Comparison of ENCODE assay signal across 1 cellular context in genomic region chr20:39103305-39103704, GRCh38.
TF ChIP-seq lines count a peak whose summit lies in the region.

No MANE protein-coding gene starts in this region.

TF ChIP-seq in HepG2, 621 proteins besides CTCF, POLR2A, EP300 and RAD21 (continued from another document):
- TF ChIP-seq KIAA2018 (CRISPR knock-in tag; IDR thresholded peaks at IDR 0.05; ENCODE audit: borderline replicate concordance) (no peak), CCDC6 (CRISPR knock-in tag; IDR thresholded peaks at IDR 0.05) (no peak), CHCHD3 (CRISPR knock-in tag; IDR thresholded peaks at IDR 0.05) (no peak), ZNF44 (CRISPR knock-in tag; IDR thresholded peaks at IDR 0.05) (no peak), ZNF850 (CRISPR knock-in tag; conservative IDR thresholded peaks at IDR 0.05) (no peak), TCF7L2 (IDR thresholded peaks at IDR 0.05; ENCODE audit: low read depth, low read length) (no peak), THAP11 (CRISPR knock-in tag; IDR thresholded peaks at IDR 0.05) (no peak), ZC3H13 (CRISPR knock-in tag; IDR thresholded peaks at IDR 0.05) (no peak), ZNF513 (CRISPR knock-in tag; conservative IDR thresholded peaks at IDR 0.05) (no peak), ZNF18 (CRISPR knock-in tag; IDR thresholded peaks at IDR 0.05; ENCODE audit: insufficient replicate concordance) (no peak), PHB2 (IDR thresholded peaks at IDR 0.05; ENCODE audit: partially characterized antibody) (peak; percentile 86), ZNF460 (CRISPR knock-in tag; IDR thresholded peaks at IDR 0.05; ENCODE audit: borderline replicate concordance) (no peak), KAT8 (CRISPR knock-in tag; IDR thresholded peaks at IDR 0.05) (no peak), ZNF318 (CRISPR knock-in tag; IDR thresholded peaks at IDR 0.05) (no peak), ZNF709 (CRISPR knock-in tag; IDR thresholded peaks at IDR 0.05) (no peak), ADNP (CRISPR knock-in tag; IDR thresholded peaks at IDR 0.05) (no peak), HDAC6 (IDR thresholded peaks at IDR 0.05; ENCODE audit: low read depth, low read length) (no peak)
